Comparison of ENCODE assay signal across 1 cellular context in genomic region chr2:32360416-32360815, GRCh38.
TF ChIP-seq lines count a peak whose summit lies in the region.

No MANE protein-coding gene starts in this region.

TF ChIP-seq in HepG2, 621 proteins besides CTCF, POLR2A, EP300 and RAD21 (continued from another document):
- TF ChIP-seq ZBTB43 (CRISPR knock-in tag; conservative IDR thresholded peaks at IDR 0.05) (no peak), RAD51 (IDR thresholded peaks at IDR 0.05; ENCODE audit: borderline replicate concordance) (no peak), ARID2 (CRISPR knock-in tag; IDR thresholded peaks at IDR 0.05; ENCODE audit: borderline replicate concordance) (no peak), DMAP1 (CRISPR knock-in tag; IDR thresholded peaks at IDR 0.05) (no peak), PAF1 (CRISPR knock-in tag; IDR thresholded peaks at IDR 0.05) (no peak), RARG (CRISPR knock-in tag; IDR thresholded peaks at IDR 0.05; ENCODE audit: low read depth) (no peak), HNRNPLL (IDR thresholded peaks at IDR 0.05; ENCODE audit: low read depth, low read length, poor library complexity, severe bottlenecking) (no peak), ARID5B (CRISPR knock-in tag; IDR thresholded peaks at IDR 0.05) (no peak), CC2D1A (CRISPR knock-in tag; IDR thresholded peaks at IDR 0.05) (no peak), POGZ (CRISPR knock-in tag; IDR thresholded peaks at IDR 0.05) (no peak), ZNF530 (CRISPR knock-in tag; IDR thresholded peaks at IDR 0.05; ENCODE audit: low read depth) (no peak), MXI1 (IDR thresholded peaks at IDR 0.05; ENCODE audit: borderline replicate concordance, low read depth, low read length) (no peak)
